ENCODE assay signal across 19 cellular contexts in the genomic region with DNA sequence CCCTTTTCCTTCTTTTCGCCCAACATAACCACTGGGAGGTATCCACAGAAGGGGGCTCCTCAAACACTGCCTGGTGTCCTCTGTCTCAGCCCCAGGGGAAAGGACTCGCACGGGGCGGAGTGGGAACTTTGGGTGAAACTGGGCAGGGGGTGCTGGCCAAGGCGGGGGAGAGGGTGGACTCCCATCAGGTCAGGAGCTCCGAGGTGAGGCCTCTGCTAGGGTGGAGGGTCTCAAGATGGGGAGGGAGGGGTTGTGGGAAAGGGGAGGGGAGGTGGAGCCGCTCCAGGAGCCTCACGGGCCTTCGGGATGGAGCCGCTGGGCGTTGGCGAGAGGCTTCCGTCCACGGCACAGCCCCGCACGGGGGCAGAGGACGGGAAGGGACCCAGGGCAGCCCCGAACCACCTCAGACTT. TPM values are rescaled to one million over a fixed set of nuclear protein-coding genes. Genes with fewer than 3 reads are reported as not detected.
DNase-seq lines count a peak whose midpoint lies in the region; ATAC-seq, FAIRE-seq and TF ChIP-seq lines count a peak whose summit lies in the region.
"Had no signal": no experiment of that assay in that cellular context is flagged by ENCODE, and none has a peak within 500 bp of the region (broad histone marks: within the 10 kb centered on the region; RNA-seq: fewer than 3 reads in every experiment).

No MANE protein-coding gene starts in this region.

- ATAC-seq in PC-3 (no peak), right cardiac atrium (no peak), pancreas (no peak)
- ATAC-seq: T-cell had no signal

- H3K9ac ChIP-seq in PC-3 (ENCODE audit: low read length): no peak overlapping the region

- H3K36me3 ChIP-seq in H7 (replicated peaks; ENCODE audit: control insufficient read depth, insufficient read depth, low read length) (no peaks in the 10 kb centered on the region), PC-3 (ENCODE audit: low read depth, low read length) (no peaks in the 10 kb centered on the region), pancreas (no peaks in the 10 kb centered on the region), tibial nerve (no peaks in the 10 kb centered on the region)
- H3K36me3 ChIP-seq: breast epithelium, WERI-Rb-1 had no signal

- peak overlapping the region; percentile 82; the same call in 1 of the 2 replicates for H3K4me2 ChIP-seq in PC-3 (ENCODE audit: low read length)

- no peaks in the 10 kb centered on the region for H3F3A ChIP-seq in PC-3 (ENCODE audit: low read length, unreplicated experiment)

- TF ChIP-seq EP300 in tibial nerve (IDR thresholded peaks at IDR 0.05): no peak

- H3K4me3 ChIP-seq in H7 (ENCODE audit: insufficient read depth, low read depth, low read length) (no peak overlapping the region), PC-3 (ENCODE audit: low read length) (no peak overlapping the region), right cardiac atrium (ENCODE audit: low read length) (no peak overlapping the region), pancreas (no peak overlapping the region), tibial nerve (no peak overlapping the region)
- H3K4me3 ChIP-seq: breast epithelium had no signal

- WGBS in right cardiac atrium: 94% methylated on average over 18 of the region's 18 CpGs
- WGBS in pancreas, 2 donors: 78 to 86% methylated on average over 17 to 18 of the region's 18 CpGs
- 92 to 93% methylated on average over 18 of the region's 18 CpGs for WGBS in tibial nerve, 2 donors

- no peak for FAIRE-seq in pancreas (lab: Jason Lieb, UNC)
- FAIRE-seq: D721Med had no signal

- TF ChIP-seq CTCF in PC-3 (conservative IDR thresholded peaks at IDR 0.05; ENCODE audit: low read depth, low read length) (no peak), pancreas (IDR thresholded peaks at IDR 0.05) (no peak), tibial nerve (IDR thresholded peaks at IDR 0.05) (no peak)

- DNase-seq in H7: peak; percentile 62
- DNase-seq in PC-3: no peak
- DNase-seq in right cardiac atrium: peak; percentile 10 to 41 (median 39)
- DNase-seq in pancreas: no peak
- DNase-seq in tibial nerve (ENCODE audit: low spot score in 2 of 2): no peak
- no peak for DNase-seq in DMS79 treated with DMSO at 0.1 percent for 48 hours (lab: John Stamatoyannopoulos, UW)
- no peak for DNase-seq in NCI-H446 treated with DMSO at 0.1 percent for 48 hours (lab: John Stamatoyannopoulos, UW)
- DNase-seq in ureter (ENCODE audit: low spot score): no peak
- DNase-seq: activated CD4-positive, alpha-beta T cell treated with anti-CD3 and anti-CD28 coated beads, Interleukin-2, amount 50 U/mL, for 48 hours; activated T-cell treated with anti-CD3 and anti-CD28 coated beads, Interleukin-2, amount 50 U/mL, for 48 hours; AML-193; Kasumi-1; NCI-H1105 treated with DMSO at 0.1 percent for 48 hours; occipital lobe; T-cell had no signal

- H2AFZ ChIP-seq in PC-3 (ENCODE audit: low read length): no peak overlapping the region

- no peaks in the 10 kb centered on the region for H4K20me1 ChIP-seq in PC-3 (ENCODE audit: low read length)

- CTCF ChIA-PET in PC-3 (lab: Charles Lee): no interaction called here

- intact Hi-C loops in PC-3 (cut with micrococcal nuclease): loop anchor here (1.0 kb wide), 1 partner anchor 33 kb away; no protein-coding TSS in a partner anchor
- intact Hi-C loops in right cardiac atrium (cut with DNase I): no loop called here
- intact Hi-C loops in pancreas (cut with DNase I): no loop called here

- TF ChIP-seq POLR2A in tibial nerve (IDR thresholded peaks at IDR 0.05): no peak

- POLR2A ChIA-PET in PC-3 (lab: Charles Lee; ENCODE audit: unreplicated experiment): no interaction called here

- H3K27me3 ChIP-seq in H7 (ENCODE audit: control insufficient read depth, insufficient read depth, low read length) (no peaks in the 10 kb centered on the region), PC-3 (ENCODE audit: low read length) (no peaks in the 10 kb centered on the region), right cardiac atrium (ENCODE audit: control insufficient read depth, insufficient read depth) (no peaks in the 10 kb centered on the region), pancreas (no peaks in the 10 kb centered on the region), tibial nerve (no peaks in the 10 kb centered on the region)
- H3K27me3 ChIP-seq: breast epithelium had no signal

- no peaks in the 10 kb centered on the region for H3K79me2 ChIP-seq in PC-3 (ENCODE audit: low read length)

- no peak overlapping the region for H3K27ac ChIP-seq in PC-3 (ENCODE audit: low read length)
- H3K27ac ChIP-seq in right cardiac atrium (ENCODE audit: low read length): no peak overlapping the region
- H3K27ac ChIP-seq in pancreas: peak overlapping the region; percentile 84 to 91 (median 90)
- H3K27ac ChIP-seq in tibial nerve: no peak overlapping the region
- H3K27ac ChIP-seq: HL-60 had no signal

- H3K9me3 ChIP-seq in PC-3 (ENCODE audit: low read length) (no peaks in the 10 kb centered on the region), right cardiac atrium (ENCODE audit: control insufficient read depth, low read length) (no peaks in the 10 kb centered on the region), pancreas (no peaks in the 10 kb centered on the region), tibial nerve (no peaks in the 10 kb centered on the region)
- H3K9me3 ChIP-seq: breast epithelium had no signal

- no TSS peak for BruUV-seq in PC-3 (replicated peaks; lab: Mats Ljungman, UMichigan)

- H3K9me2 ChIP-seq in PC-3 (replicated peaks; ENCODE audit: low read length): no peaks in the 10 kb centered on the region

- H3K4me1 ChIP-seq in PC-3 (ENCODE audit: insufficient read depth, low read length) (peaks cover 25% of the 10 kb centered on the region), right cardiac atrium (ENCODE audit: control insufficient read depth, insufficient read depth, low read length) (no peaks in the 10 kb centered on the region), pancreas (peaks cover 0 to 2% (median 0%) of the 10 kb centered on the region in 3 donors), tibial nerve (peaks cover 0 to 37% (median 12%) of the 10 kb centered on the region in 4 donors)
- H3K4me1 ChIP-seq: breast epithelium had no signal

RNA-seq across cellular contexts. Expression of a gene that starts 43.2 kb away (rescaled TPM):
- 25.4 and 26.9 TPM in 2 replicates for total RNA-seq in H7 (2014; rRNA removed; shearing (Covaris generic))
- total RNA-seq in PC-3 (2014; rRNA removed) (19.6 and 28.2 TPM in 2 replicates), right cardiac atrium (10 to 100 TPM; 16.0 to 20.3 (median 19.1) TPM), pancreas (10 to 100 TPM; 10.1 to 22.5 (median 13.5) TPM), tibial nerve (10 to 100 TPM; 19.5 to 66.3 (median 35.1) TPM), ureter (42.6 TPM)
- polyA plus RNA-seq in right cardiac atrium (14.1 TPM), pancreas (10 to 100 TPM; 42.5 to 46.9 TPM)

Comparison
In these comparisons a context has a peak if more than half of its experiments do, and no peak if none do; other contexts are left out.
1. DNase-seq: peak in H7 (single experiment) and right cardiac atrium (3 of 3); none in PC-3 (single experiment), pancreas (0 of 6), tibial nerve (0 of 2), DMS79 treated with DMSO at 0.1 percent for 48 hours (single experiment), NCI-H446 treated with DMSO at 0.1 percent for 48 hours (single experiment) and ureter (single experiment).
2. H3K27ac ChIP-seq: peak in pancreas (4 of 4); none in PC-3 (single experiment), right cardiac atrium (single experiment) and tibial nerve (0 of 4).